Comparison of ENCODE assay signal across 8 cellular contexts in the genomic region with DNA sequence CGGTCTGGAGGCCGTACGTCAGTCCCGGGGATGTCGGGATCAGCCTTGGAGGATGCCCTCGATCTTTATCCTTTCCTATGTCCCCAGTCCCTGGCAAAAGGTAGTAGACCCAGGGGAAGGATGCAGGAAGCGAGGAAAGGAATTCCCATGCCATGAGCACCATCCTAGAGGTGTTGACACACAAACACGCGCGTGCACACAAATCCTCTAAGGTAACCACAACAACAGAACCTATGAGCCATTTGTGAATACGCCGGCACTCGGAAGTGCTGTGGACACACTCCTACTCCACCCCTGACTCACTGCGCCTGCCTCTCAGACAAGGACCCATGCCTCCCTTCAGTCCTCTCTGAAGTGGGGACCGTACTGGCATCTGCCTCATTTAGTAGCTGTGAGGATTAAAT. TPM values are rescaled to one million over a fixed set of nuclear protein-coding genes. Genes with fewer than 3 reads are reported as not detected.
A peak's percentile ranks its signal among the peaks of the same experiment; 100 is the strongest.
DNase-seq lines count a peak whose midpoint lies in the region; ATAC-seq and TF ChIP-seq lines count a peak whose summit lies in the region.

No MANE protein-coding gene starts in this region.

- TF ChIP-seq CTCF in AG04450 (IDR thresholded peaks at IDR 0.05; ENCODE audit: low read depth, low read length) (no peak), dorsolateral prefrontal cortex (IDR thresholded peaks at IDR 0.05 in 54 of 56, conservative IDR thresholded peaks at IDR 0.05 in 2 of 56; ENCODE audit: low read depth in 1 of 56, partially characterized antibody in 56 of 56) (peak in 14 of 56 donors; percentile 0 to 38 (median 5))

- H3K27ac ChIP-seq in AG04450 (ENCODE audit: low read depth, low read length) = peak overlapping the region; percentile 68
- peak overlapping the region in 54 of 59 donors; percentile 33 to 96 (median 88) for H3K27ac ChIP-seq in dorsolateral prefrontal cortex
- peak overlapping the region; percentile 81 for H3K27ac ChIP-seq in stomach smooth muscle (ENCODE audit: low read length)

- H3K4me3 Mint-ChIP-seq in T-helper 1 cell treated with Interleukin-12 subunit alpha and Interleukin-12 subunit beta and Interleukin-4 antibody, amounts not matched to agents 30 μg/mL and 1 μg/mL, for 36 hours = peak overlapping the region; percentile 68

- H3K27me3 ChIP-seq in AG04450 (ENCODE audit: control insufficient read depth, insufficient read depth, low read length) (no peaks in the 10 kb centered on the region), dorsolateral prefrontal cortex (peaks cover 0 to 9% (median 0%) of the 10 kb centered on the region in 45 donors), mucosa of stomach (ENCODE audit: control insufficient read depth, insufficient read depth, low read length) (no peaks in the 10 kb centered on the region), stomach smooth muscle (ENCODE audit: control insufficient read depth in 1 of 2, insufficient read depth in 2 of 2, low read length in 2 of 2) (no peaks in the 10 kb centered on the region)

- H3K9me3 ChIP-seq in AG04450 (ENCODE audit: control insufficient read depth, insufficient read depth, low read length) = no peaks in the 10 kb centered on the region; the same call in 1 of the 2 replicates
- H3K9me3 ChIP-seq in mucosa of stomach (ENCODE audit: control insufficient read depth, low read length) = no peaks in the 10 kb centered on the region
- H3K9me3 ChIP-seq in stomach smooth muscle (ENCODE audit: control insufficient read depth in 2 of 2, low read length in 2 of 2) = no peaks in the 10 kb centered on the region

- H3K4me1 Mint-ChIP-seq in T-helper 1 cell treated with Interleukin-12 subunit alpha and Interleukin-12 subunit beta and Interleukin-4 antibody, amounts not matched to agents 30 μg/mL and 1 μg/mL, for 36 hours (ENCODE audit: low read depth) = peaks cover 10% of the 10 kb centered on the region

- ATAC-seq in HG03469 (IDR thresholded peaks at IDR 0.05; ENCODE audit: unreplicated experiment) = no peak

- DNase-seq in AG04450 (ENCODE audit: low read depth, low spot score) (no peak), HCEC 1CT (peak; percentile 71), dorsolateral prefrontal cortex (peak in 1 of 10 donors; percentile 27), ecto neural progenitor cell (ENCODE audit: low spot score) (no peak)

- CTCF ChIA-PET in AG04450 (lab: Charles Lee) = interaction anchor here (0.6 to 5.4 kb wide), 29 partner anchors 8 to 768 kb away, joined by 3 to 75 read pairs (median 7); partner anchors contain the start of gene COL6A3

- H3K36me3 Mint-ChIP-seq in T-helper 1 cell treated with Interleukin-12 subunit alpha and Interleukin-12 subunit beta and Interleukin-4 antibody, amounts not matched to agents 30 μg/mL and 1 μg/mL, for 36 hours (ENCODE audit: low read depth) = no peaks in the 10 kb centered on the region

- no peaks in the 10 kb centered on the region for H3K9me3 Mint-ChIP-seq in T-helper 1 cell treated with Interleukin-12 subunit alpha and Interleukin-12 subunit beta and Interleukin-4 antibody, amounts not matched to agents 30 μg/mL and 1 μg/mL, for 36 hours

- H3K4me3 ChIP-seq in AG04450 (ENCODE audit: low read depth, low read length) (peak overlapping the region; percentile 64), dorsolateral prefrontal cortex (peak overlapping the region; percentile 47 to 88 (median 77)), mucosa of stomach (ENCODE audit: low read length) (peak overlapping the region; percentile 64), stomach smooth muscle (ENCODE audit: low read length in 2 of 2) (peak overlapping the region; percentile 22 to 79)

- peak overlapping the region; percentile 82 for H3K9ac ChIP-seq in mucosa of stomach (ENCODE audit: low read length)
- peak overlapping the region; percentile 66 to 74 for H3K9ac ChIP-seq in stomach smooth muscle (ENCODE audit: low read length in 2 of 2)

- H3K4me1 ChIP-seq in mucosa of stomach (ENCODE audit: control insufficient read depth, insufficient read depth, low read length) (peaks cover 22% of the 10 kb centered on the region), stomach smooth muscle (ENCODE audit: control insufficient read depth, insufficient read depth, low read length) (peaks cover 38% of the 10 kb centered on the region)

- H3K27ac Mint-ChIP-seq in T-helper 1 cell treated with Interleukin-12 subunit alpha and Interleukin-12 subunit beta and Interleukin-4 antibody, amounts not matched to agents 30 μg/mL and 1 μg/mL, for 36 hours = peak overlapping the region; percentile 53

- POLR2A ChIA-PET in AG04450 (lab: Yijun Ruan, JAX) = interaction anchor here (0.6 to 2.5 kb wide), 12 partner anchors 10 to 759 kb away, joined by 3 to 25 read pairs (median 4); partner anchors contain the start of genes COL6A3, COPS8 and MLPH

- peaks cover 32% of the 10 kb centered on the region for H3K27me3 Mint-ChIP-seq in T-helper 1 cell treated with Interleukin-12 subunit alpha and Interleukin-12 subunit beta and Interleukin-4 antibody, amounts not matched to agents 30 μg/mL and 1 μg/mL, for 36 hours (ENCODE audit: low read depth)

- intact Hi-C loops in dorsolateral prefrontal cortex (cut with DNase I) = loop anchor here (5.0 kb wide), 3 partner anchors 148 to 383 kb away; no protein-coding TSS in a partner anchor

- H3K36me3 ChIP-seq in mucosa of stomach (ENCODE audit: control insufficient read depth, insufficient read depth, low read length) (no peaks in the 10 kb centered on the region), stomach smooth muscle (ENCODE audit: control insufficient read depth in 2 of 2, insufficient read depth in 2 of 2, low read length in 2 of 2) (no peaks in the 10 kb centered on the region)

RNA-seq across cellular contexts. Expression of gene MLPH, which starts 11.3 kb away (rescaled TPM):
- 15.5 and 15.6 TPM in 2 replicates for polyA plus RNA-seq in AG04450 (2011; rRNA removed)
- polyA minus RNA-seq in AG04450 (2011; rRNA and poly(A)+ RNA removed) = 29.5 and 33.7 TPM in 2 replicates
- total RNA-seq in dorsolateral prefrontal cortex = 10 to 100 TPM in 1 of 120 experiments, 1 to 10 TPM in 90, under 1 TPM in 20, not detected in 9; 0.32 to 12.5 (median 1.8) TPM
